Comparison of ENCODE assay signal across 8 cellular contexts in genomic region chr5:179805529-179806249, GRCh38. TPM values are rescaled to one million over a fixed set of nuclear protein-coding genes. Genes with fewer than 3 reads are reported as not detected.
DNase-seq lines count a peak whose midpoint lies in the region; ATAC-seq and TF ChIP-seq lines count a peak whose summit lies in the region.

No MANE protein-coding gene starts in this region.

- no peaks in the 10 kb centered on the region for H3K27me3 ChIP-seq in testis

- no peaks in the 10 kb centered on the region for H3K9me3 ChIP-seq in testis

- H3K36me3 Mint-ChIP-seq in chondrocyte (ENCODE audit: low read depth), result peaks cover 5% of the 10 kb centered on the region

- no peaks in the 10 kb centered on the region for H3K27me3 Mint-ChIP-seq in chondrocyte (ENCODE audit: low read depth)

- H3K4me1 Mint-ChIP-seq in chondrocyte (ENCODE audit: low read depth), result peaks cover 20% of the 10 kb centered on the region

- no peak for TF ChIP-seq POLR2A in lower leg skin (IDR thresholded peaks at IDR 0.05)
- no peak for TF ChIP-seq POLR2A in testis (IDR thresholded peaks at IDR 0.05)

- WGBS in lower leg skin, 2 donors, result 7 to 20% methylated on average over 4 to 46 of the region's 65 CpGs
- WGBS in testis, 2 donors, result 7 to 20% methylated on average over 4 to 31 of the region's 65 CpGs

- no peaks in the 10 kb centered on the region for H3K9me3 Mint-ChIP-seq in chondrocyte (ENCODE audit: low read depth)

- H3K4me3 Mint-ChIP-seq in chondrocyte (ENCODE audit: unreplicated experiment), result peak overlapping the region; percentile 83

- TF ChIP-seq CTCF in chondrocyte (IDR thresholded peaks at IDR 0.05) (peak; percentile 30), lower leg skin (IDR thresholded peaks at IDR 0.05) (no peak), testis (IDR thresholded peaks at IDR 0.05) (no peak)

- H3K36me3 ChIP-seq in testis (ENCODE audit: low read depth, missing control alignments), result no peaks in the 10 kb centered on the region

- H3K4me1 ChIP-seq in testis, result peaks cover 35% of the 10 kb centered on the region

- peak; percentile 29 for ATAC-seq in HG02798 (IDR thresholded peaks at IDR 0.05; ENCODE audit: poor library complexity, unreplicated experiment)

- H3K27ac ChIP-seq in testis, result peak overlapping the region; percentile 86 to 96

- peak overlapping the region; percentile 70 for H3K27ac Mint-ChIP-seq in chondrocyte (ENCODE audit: unreplicated experiment)

- H3K4me3 ChIP-seq in lower leg skin (ENCODE audit: low read depth, poor library complexity, severe bottlenecking) (peak overlapping the region; percentile 73), testis (peak overlapping the region; percentile 86 to 88)

- peak; percentile 37 for DNase-seq in activated naive CD4-positive, alpha-beta T cell treated with Interleukin-2 at 50 U/mL for 16 hours
- DNase-seq in activated naive CD4-positive, alpha-beta T cell treated with anti-CD3 and anti-CD28 coated beads, Interleukin-2, amount 50 U/mL, for 16 hours, result no peak
- peak; percentile 65 for DNase-seq in OCI-M1 (lab: John Stamatoyannopoulos, UW)
- no peak for DNase-seq in chondrocyte (ENCODE audit: low spot score)
- DNase-seq in lower leg skin (ENCODE audit: low spot score in 2 of 2), result peak; percentile 16 to 90
- peak; percentile 44 for DNase-seq in testis
- DNase-seq in T1000 (lab: John Stamatoyannopoulos, UW), result no peak

- intact Hi-C loops in lower leg skin (cut with DNase I; ENCODE audit: low total_unique reads) (loop anchor here (10.0 kb wide), 1 partner anchor 99 kb away; the partner anchor contains the start of gene TBC1D9B), testis (cut with DNase I; ENCODE audit: low total_unique reads) (no loop called here)

RNA-seq across cellular contexts. Expression of gene MGAT4B, which starts 1.0 kb away (rescaled TPM):
- 135 to 144 TPM (median 142 TPM) in 3 replicates for total RNA-seq in chondrocyte
- total RNA-seq in lower leg skin, result 100 to 1,000 TPM in 2 of 4 donors, 10 to 100 TPM in 2; 86.3 to 113 (median 101) TPM
- total RNA-seq in testis, result 100 to 1,000 TPM; 149 to 152 TPM
- polyA plus RNA-seq in testis (ENCODE audit: insufficient read depth, low read depth, low replicate concordance), result 67.9 TPM

RNA-seq across cellular contexts. Expression of gene LTC4S, which starts 11.9 kb away (rescaled TPM):
- total RNA-seq in chondrocyte (1.2 to 1.7 TPM (median 1.3 TPM) in 3 replicates), lower leg skin (10 to 100 TPM in 2 of 4 donors, 1 to 10 TPM in 2; 3.5 to 14.8 (median 9.6) TPM), testis (10 to 100 TPM in 1 of 2 donors, 1 to 10 TPM in 1; 3.7 to 10.3 TPM)
- 4.8 TPM for polyA plus RNA-seq in testis (ENCODE audit: insufficient read depth, low read depth, low replicate concordance)

RNA-seq across cellular contexts. Expression of gene SQSTM1, which starts 15.0 kb away (rescaled TPM):
- total RNA-seq in chondrocyte (219 to 297 TPM (median 296 TPM) in 3 replicates), lower leg skin (100 to 1,000 TPM; 263 to 508 (median 298) TPM), testis (100 to 1,000 TPM; 192 to 255 TPM)
- polyA plus RNA-seq in testis (ENCODE audit: insufficient read depth, low read depth, low replicate concordance), result 165 TPM

RNA-seq across cellular contexts. Expression of gene MRNIP, which starts 52.9 kb away (rescaled TPM):
- total RNA-seq in chondrocyte (13.4 to 20.0 TPM (median 16.4 TPM) in 3 replicates), lower leg skin (10 to 100 TPM; 13.7 to 44.9 (median 26.5) TPM), testis (10 to 100 TPM; 58.7 to 61.4 TPM)
- 34.9 TPM for polyA plus RNA-seq in testis (ENCODE audit: insufficient read depth, low read depth, low replicate concordance)

Comparison
In these comparisons a context has a peak if more than half of its experiments do, and no peak if none do; other contexts are left out.
1. DNase-seq: peak in activated naive CD4-positive, alpha-beta T cell treated with Interleukin-2 at 50 U/mL for 16 hours (single experiment), OCI-M1 (single experiment), lower leg skin (2 of 2) and testis (single experiment); none in activated naive CD4-positive, alpha-beta T cell treated with anti-CD3 and anti-CD28 coated beads, Interleukin-2, amount 50 U/mL, for 16 hours (single experiment), chondrocyte (single experiment) and T1000 (single experiment).